ENCODE assay signal across 8 cellular contexts in the genomic region with DNA sequence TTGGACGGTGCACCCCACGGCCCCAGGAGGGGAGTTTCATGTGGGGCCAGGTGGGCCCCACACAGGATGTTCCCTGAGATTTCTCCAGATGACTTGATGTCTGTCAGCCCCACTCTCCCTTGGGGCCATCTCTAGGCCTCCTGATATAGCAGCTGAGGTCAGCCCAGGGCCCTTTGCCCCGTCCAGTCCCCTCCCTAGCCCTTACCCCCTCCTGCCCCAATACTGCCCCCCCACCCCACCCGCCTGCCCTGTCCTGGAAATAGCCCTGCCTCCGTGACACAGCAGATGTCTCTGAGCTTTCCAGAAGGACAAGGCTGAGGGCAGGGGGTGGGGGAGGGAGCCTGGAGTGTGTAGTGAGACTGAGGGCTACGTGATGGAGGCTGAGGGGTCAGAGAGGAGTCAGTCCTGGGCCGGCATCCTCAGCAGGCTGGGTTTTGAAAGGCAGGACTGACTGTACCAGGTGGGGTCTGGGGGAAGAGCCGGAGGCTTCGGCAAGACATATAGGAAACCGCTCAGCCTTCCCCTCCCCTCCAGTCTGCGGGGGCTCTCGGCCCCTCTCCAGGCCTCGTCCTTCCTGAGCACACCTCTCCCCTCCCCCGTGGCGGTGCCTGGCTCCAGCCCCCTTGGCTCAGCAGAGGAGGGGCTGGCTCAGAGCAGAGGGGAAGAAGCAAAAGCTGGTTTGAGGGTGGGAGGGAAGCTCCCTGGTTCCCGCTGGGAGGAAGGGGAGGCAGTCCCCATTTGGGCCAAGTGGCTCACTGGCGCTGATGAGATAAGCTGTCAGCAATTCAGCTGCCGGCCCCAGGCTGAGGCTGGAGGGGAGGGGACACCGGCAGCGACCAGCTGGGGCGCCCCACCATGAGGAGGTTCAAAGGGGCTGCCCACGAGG. TPM values are rescaled to one million over a fixed set of nuclear protein-coding genes. Genes with fewer than 3 reads are reported as not detected.
DNase-seq lines count a peak whose midpoint lies in the region; ATAC-seq lines count a peak whose summit lies in the region.

No MANE protein-coding gene starts in this region.

- DNase-seq in Daoy (ENCODE audit: low read depth) = peak; percentile 80
- peak; percentile 56 for DNase-seq in OCI-M1 (lab: John Stamatoyannopoulos, UW)
- DNase-seq in Right ventricle myocardium superior = peak; percentile 73
- no peak for DNase-seq in activated naive CD4-positive, alpha-beta T cell (lab: John Stamatoyannopoulos, UW)
- no peak for DNase-seq in activated effector memory CD4-positive, alpha-beta T cell treated with anti-CD3 and anti-CD28 coated beads, Interleukin-2, amount 50 U/mL, for 16 hours

- H3K9ac ChIP-seq in rectal smooth muscle tissue (ENCODE audit: low read length) = peak overlapping the region; percentile 51

- peak overlapping the region; percentile 83 for H3K4me3 ChIP-seq in rectal smooth muscle tissue (ENCODE audit: low read length)

- H3K36me3 ChIP-seq in rectal smooth muscle tissue (ENCODE audit: control insufficient read depth, insufficient read depth, low read length) = peaks cover under 1% of the 10 kb centered on the region

- peak overlapping the region; percentile 98 for H3K27ac ChIP-seq in rectal smooth muscle tissue (ENCODE audit: low read depth, low read length)

- peak; percentile 23 for ATAC-seq in Right ventricle myocardium superior (ENCODE audit: poor library complexity)
- no peak for ATAC-seq in HG02938 (IDR thresholded peaks at IDR 0.05; ENCODE audit: unreplicated experiment)
- no peak for ATAC-seq in HG03039 (IDR thresholded peaks at IDR 0.05; ENCODE audit: unreplicated experiment)

- intact Hi-C loops in Right ventricle myocardium superior (cut with DNase I) = loop anchor here (5.0 kb wide), 1 partner anchor 40 kb away; a partner anchor contains a TSS

- H3K27me3 ChIP-seq in rectal smooth muscle tissue (ENCODE audit: control insufficient read depth, insufficient read depth, low read length) = peaks cover 12% of the 10 kb centered on the region

- peaks cover 50% of the 10 kb centered on the region for H3K4me1 ChIP-seq in rectal smooth muscle tissue (ENCODE audit: control insufficient read depth, insufficient read depth, low read length)

RNA-seq across cellular contexts. Expression of a gene that starts 2.0 kb away (rescaled TPM):
- total RNA-seq in Daoy (2014; rRNA removed; shearing (Covaris generic)) = 67.5 and 81.1 TPM in 2 replicates
- total RNA-seq in Right ventricle myocardium superior = 601 TPM

RNA-seq across cellular contexts. Expression of a gene that starts 30.4 kb away (rescaled TPM):
- total RNA-seq in Daoy (2014; rRNA removed; shearing (Covaris generic)) = 103 and 130 TPM in 2 replicates
- total RNA-seq in Right ventricle myocardium superior = 119 TPM

RNA-seq across cellular contexts. Expression of a gene that starts 40.5 kb away (rescaled TPM):
- 7.7 and 8.9 TPM in 2 replicates for total RNA-seq in Daoy (2014; rRNA removed; shearing (Covaris generic))
- total RNA-seq in Right ventricle myocardium superior = 5.2 TPM

RNA-seq across cellular contexts. Expression of a gene that starts 56.6 kb away (rescaled TPM):
- not detected in 2 replicates for total RNA-seq in Daoy (2014; rRNA removed; shearing (Covaris generic))
- total RNA-seq in Right ventricle myocardium superior = not detected

Comparison
In these comparisons a context has a peak if more than half of its experiments do, and no peak if none do; other contexts are left out.
1. DNase-seq: peak in Daoy (single experiment), OCI-M1 (single experiment) and Right ventricle myocardium superior (single experiment); none in activated naive CD4-positive, alpha-beta T cell (0 of 4) and activated effector memory CD4-positive, alpha-beta T cell treated with anti-CD3 and anti-CD28 coated beads, Interleukin-2, amount 50 U/mL, for 16 hours (single experiment).